25 cellular contexts compared by ENCODE assay signal in genomic region chr10:16494174-16494573, GRCh38. TPM values are rescaled to one million over a fixed set of nuclear protein-coding genes. Genes with fewer than 3 reads are reported as not detected.
"Had no signal": no experiment of that assay in that cellular context is flagged by ENCODE, and none has a peak within 500 bp of the region (broad histone marks: within the 10 kb centered on the region; RNA-seq: fewer than 3 reads in every experiment).

No MANE protein-coding gene starts in this region.

- H3K4me2 ChIP-seq: KMS-11, SK-N-SH had no signal

- ATAC-seq: Panc1, PC-3, T-cell had no signal

- H3K9me3 Mint-ChIP-seq: T-cell; T-helper 1 cell treated with Interleukin-12 subunit alpha and Interleukin-12 subunit beta and Interleukin-4 antibody, amounts not matched to agents 30 μg/mL and 1 μg/mL, for 36 hours had no signal

- H3K9ac ChIP-seq: KMS-11, SK-N-SH had no signal

- H3K27ac ChIP-seq: KMS-11, RWPE1 had no signal

- H3K27ac Mint-ChIP-seq: T-cell; T-helper 1 cell treated with Interleukin-12 subunit alpha and Interleukin-12 subunit beta and Interleukin-4 antibody, amounts not matched to agents 30 μg/mL and 1 μg/mL, for 36 hours had no signal

- H3K9me3 ChIP-seq: SK-N-SH had no signal

- DNase-seq: IMR-90, Kasumi-1, MV-4-11, NCI-H1048, NCI-H1105, NCI-H1417, NCI-H187 treated with DMSO at 0.1 percent for 48 hours, NCI-H2029 treated with DMSO at 0.1 percent for 48 hours, NCI-H2107, NCI-H226, NCI-H446, NCI-H510A, NCI-H524 treated with DMSO at 0.1 percent for 48 hours, PC-3, SHP77, SK-N-SH, SW 1271, T-cell had no signal

- H3K4me3 Mint-ChIP-seq: T-cell; T-helper 1 cell treated with Interleukin-12 subunit alpha and Interleukin-12 subunit beta and Interleukin-4 antibody, amounts not matched to agents 30 μg/mL and 1 μg/mL, for 36 hours had no signal

- H3K27me3 Mint-ChIP-seq: T-cell had no signal

RNA-seq across cellular contexts. Expression of gene C1QL3, which starts 27.5 kb away (rescaled TPM):
- total RNA-seq: HT-29, IMR-90, M059J, PC-3, SK-MEL-5, T-cell had no signal
- polyA plus RNA-seq: IMR-90, SK-N-SH had no signal

RNA-seq across cellular contexts. Expression of gene PTER, which starts 57.4 kb away (rescaled TPM):
- total RNA-seq: M059J had no signal
- polyA plus RNA-seq: SK-N-SH had no signal
